20 cellular contexts compared by ENCODE assay signal in genomic region chr17:2374549-2375285, GRCh38. TPM values are rescaled to one million over a fixed set of nuclear protein-coding genes. Genes with fewer than 3 reads are reported as not detected.
DNase-seq lines count a peak whose midpoint lies in the region; TF ChIP-seq lines count a peak whose summit lies in the region.
"Had no signal": no experiment of that assay in that cellular context is flagged by ENCODE, and none has a peak within 500 bp of the region (broad histone marks: within the 10 kb centered on the region; RNA-seq: fewer than 3 reads in every experiment).

No MANE protein-coding gene starts in this region.

- peaks cover 3 to 19% (median 9%) of the 10 kb centered on the region in 10 experiments; a peak in 17 of 20 replicates for H3K4me1 ChIP-seq in BLaER1 treated with 17β-estradiol and CSF1 and Interleukin-3, amounts not matched to agents 10 nM and 100 nM
- H3K4me1 ChIP-seq: foreskin keratinocyte, testis had no signal

- H3K4me3 ChIP-seq in BLaER1 treated with 17β-estradiol and CSF1 and Interleukin-3, amounts not matched to agents 10 nM and 100 nM: no peak overlapping the region
- H3K4me3 ChIP-seq: testis had no signal

- no peaks in the 10 kb centered on the region for H3K9me3 Mint-ChIP-seq in neural crest cell
- H3K9me3 Mint-ChIP-seq: nephron had no signal

- TF ChIP-seq CTCF in neural crest cell (conservative IDR thresholded peaks at IDR 0.05): no peak

- peaks cover 0 to 17% (median 0%) of the 10 kb centered on the region in 11 experiments; a peak in 4 of 22 replicates for H4K20me1 ChIP-seq in BLaER1 treated with 17β-estradiol and CSF1 and Interleukin-3, amounts not matched to agents 10 nM and 100 nM

- no peaks in the 10 kb centered on the region for H3K9me3 ChIP-seq in BLaER1 treated with 17β-estradiol and CSF1 and Interleukin-3, amounts not matched to agents 10 nM and 100 nM (replicated peaks in 1 of 11)
- H3K9me3 ChIP-seq: SK-N-SH, testis had no signal

- no peaks in the 10 kb centered on the region for H3K27me3 Mint-ChIP-seq in neural crest cell (ENCODE audit: low read depth)
- H3K27me3 Mint-ChIP-seq: activated CD4-positive, alpha-beta T cell treated with anti-CD3 and anti-CD28 coated beads for 36 hours had no signal

- H3K4me3 Mint-ChIP-seq in neural crest cell: no peak overlapping the region
- H3K4me3 Mint-ChIP-seq: activated CD4-positive, alpha-beta T cell treated with anti-CD3 and anti-CD28 coated beads for 36 hours; nephron had no signal

- H3K36me3 ChIP-seq in BLaER1 treated with 17β-estradiol and CSF1 and Interleukin-3, amounts not matched to agents 10 nM and 100 nM: peaks cover 51 to 88% (median 77%) of the 10 kb centered on the region in 11 experiments

- peak overlapping the region in 2 of 11 experiments; percentile 7 to 25; a peak in 4 of 22 replicates for H3K27ac ChIP-seq in BLaER1 treated with 17β-estradiol and CSF1 and Interleukin-3, amounts not matched to agents 10 nM and 100 nM
- H3K27ac ChIP-seq: foreskin keratinocyte, HL-60, testis had no signal

- no peaks in the 10 kb centered on the region for H3K27me3 ChIP-seq in BLaER1 treated with 17β-estradiol and CSF1 and Interleukin-3, amounts not matched to agents 10 nM and 100 nM
- H3K27me3 ChIP-seq: foreskin keratinocyte, testis had no signal

- peaks cover 14% of the 10 kb centered on the region for H3K4me1 Mint-ChIP-seq in neural crest cell
- H3K4me1 Mint-ChIP-seq: activated CD4-positive, alpha-beta T cell treated with anti-CD3 and anti-CD28 coated beads for 36 hours had no signal

- in situ Hi-C loops in G401 (cut with HindIII; ENCODE audit: low sequenced_read_pairs): no loop called here

- peak; percentile 7 for DNase-seq in RPMI7951 (ENCODE audit: low read depth)
- peak; percentile 97 for DNase-seq in epidermal melanocyte (ENCODE audit: insufficient read length, low spot score)
- DNase-seq in neural crest cell (ENCODE audit: low read depth, low spot score): no peak
- DNase-seq in G401 (ENCODE audit: low spot score): no peak
- no peak for DNase-seq in AML-193 (lab: John Stamatoyannopoulos, UW)
- no peak for DNase-seq in stimulated activated CD4-positive, alpha-beta T cell treated with anti-CD3 and anti-CD28 coated beads, Interleukin-12 subunit alpha, Interleukin-12 subunit beta, amount 100 ng/mL, for 4 hours
- no peak for DNase-seq in amygdala (lab: John Stamatoyannopoulos, UW)
- DNase-seq: activated CD4-positive, alpha-beta T cell treated with anti-CD3 and anti-CD28 coated beads for 36 hours; activated CD8-positive, alpha-beta memory T cell treated with anti-CD3 and anti-CD28 coated beads, Interleukin-2, amount 50 U/mL, for 48 hours; activated naive CD4-positive, alpha-beta T cell treated with Interleukin-2 at 50 U/mL for 16 hours; hippocampal formation; IMR-90; kidney; MM.1S; testis had no signal

- H3K36me3 Mint-ChIP-seq in neural crest cell (ENCODE audit: low read depth): no peaks in the 10 kb centered on the region

- peak overlapping the region in 7 of 11 experiments; percentile 17 to 47 (median 33); a peak in 9 of 22 replicates for H3K9ac ChIP-seq in BLaER1 treated with 17β-estradiol and CSF1 and Interleukin-3, amounts not matched to agents 10 nM and 100 nM
- H3K9ac ChIP-seq: SK-N-SH had no signal

- no peak overlapping the region for H3K4me2 ChIP-seq in BLaER1 treated with 17β-estradiol and CSF1 and Interleukin-3, amounts not matched to agents 10 nM and 100 nM
- H3K4me2 ChIP-seq: SK-N-SH had no signal

- peak overlapping the region; percentile 12 for H3K27ac Mint-ChIP-seq in neural crest cell (ENCODE audit: unreplicated experiment)
- H3K27ac Mint-ChIP-seq: activated CD4-positive, alpha-beta T cell treated with anti-CD3 and anti-CD28 coated beads for 36 hours; nephron had no signal

RNA-seq across cellular contexts. Expression of gene MNT, which starts 26.1 kb away (rescaled TPM):
- total RNA-seq in RPMI7951 (2014; rRNA removed; shearing (Covaris generic)): 2.4 and 2.7 TPM in 2 replicates
- 24.7 and 26.9 TPM in 2 replicates for total RNA-seq in neural crest cell
- total RNA-seq in G401 (2014; rRNA removed; shearing (Covaris generic)): 2.4 and 3.2 TPM in 2 replicates

RNA-seq across cellular contexts. Expression of gene SGSM2, which starts 37.4 kb away (rescaled TPM):
- 9.1 and 9.5 TPM in 2 replicates for total RNA-seq in RPMI7951 (2014; rRNA removed; shearing (Covaris generic))
- 92.1 and 102 TPM in 2 replicates for total RNA-seq in neural crest cell
- total RNA-seq in G401 (2014; rRNA removed; shearing (Covaris generic)): 24.7 and 35.2 TPM in 2 replicates

RNA-seq across cellular contexts. Expression of gene TSR1, which starts 38.5 kb away (rescaled TPM):
- 51.5 and 52.8 TPM in 2 replicates for total RNA-seq in RPMI7951 (2014; rRNA removed; shearing (Covaris generic))
- total RNA-seq in neural crest cell: 50.2 and 50.5 TPM in 2 replicates
- 46.8 and 63.3 TPM in 2 replicates for total RNA-seq in G401 (2014; rRNA removed; shearing (Covaris generic))

Comparison
In these comparisons a context has a peak if more than half of its experiments do, and no peak if none do; other contexts are left out.
1. DNase-seq: peak in RPMI7951 (single experiment) and epidermal melanocyte (single experiment); none in neural crest cell (single experiment), G401 (single experiment), AML-193 (0 of 2), stimulated activated CD4-positive, alpha-beta T cell treated with anti-CD3 and anti-CD28 coated beads, Interleukin-12 subunit alpha, Interleukin-12 subunit beta, amount 100 ng/mL, for 4 hours (single experiment) and amygdala (0 of 56).